ENCODE assay signal across 15 cellular contexts in genomic region chr14:50600849-50601248, GRCh38. TPM values are rescaled to one million over a fixed set of nuclear protein-coding genes. Genes with fewer than 3 reads are reported as not detected.
A peak's percentile ranks its signal among the peaks of the same experiment; 100 is the strongest.
DNase-seq lines count a peak whose midpoint lies in the region; ATAC-seq and TF ChIP-seq lines count a peak whose summit lies in the region.
"Had no signal": no experiment of that assay in that cellular context is flagged by ENCODE, and none has a peak within 500 bp of the region (broad histone marks: within the 10 kb centered on the region; RNA-seq: fewer than 3 reads in every experiment).

No MANE protein-coding gene starts in this region.

- H3K9me3 Mint-ChIP-seq in activated T-helper 1 cell treated with anti-CD3 and anti-CD28 coated beads, Interleukin-12 subunit alpha, Interleukin-12 subunit beta, Interleukin-2, Interleukin-4 antibody, amounts not matched to agents 30 ng/mL and 10 ng/mL and 1 ng/mL, durations not matched to agents 14 hours and 24 hours and 36 hours = no peaks in the 10 kb centered on the region
- H3K9me3 Mint-ChIP-seq: activated naive CD4-positive, alpha-beta T cell treated with anti-CD3 and anti-CD28 coated beads, Interleukin-2, amount 50 U/mL, for 72 hours; dendritic cell treated with granulocyte-macrophage colony-stimulating factor and Interleukin-4, amounts not matched to agents 40 ng/mL and 50 ng/mL, for 4 days had no signal

- no peaks in the 10 kb centered on the region for H3K9me3 ChIP-seq in cardiac muscle cell (ENCODE audit: low read depth)
- H3K9me3 ChIP-seq: gastrocnemius medialis, MG63, uterus had no signal

- DNase-seq in cardiac muscle cell (ENCODE audit: low read depth in 1 of 2, low spot score in 1 of 2) (peak; percentile 35 to 60), cardiac septum (ENCODE audit: low spot score) (no peak), choroid plexus epithelial cell (ENCODE audit: low read depth) (peak; percentile 68), left lobe of liver (ENCODE audit: low spot score) (peak; percentile 48), T-helper 1 cell (no peak), GOT3 (lab: John Stamatoyannopoulos, UW) (no peak)
- no peak for DNase-seq in stimulated activated CD4-positive, alpha-beta T cell treated with anti-CD3 and anti-CD28 coated beads, Interleukin-12 subunit alpha, Interleukin-12 subunit beta, amount 100 ng/mL, for 4 hours
- DNase-seq in activated T-helper 1 cell treated with anti-CD3 and anti-CD28 coated beads, Interleukin-12 subunit alpha, Interleukin-12 subunit beta, Interleukin-2, Interleukin-4 antibody, amounts not matched to agents 30 ng/mL and 10 ng/mL and 1 ng/mL, durations not matched to agents 14 hours and 24 hours and 36 hours (ENCODE audit: low spot score) = no peak
- DNase-seq: gastrocnemius medialis; MG63; RPMI8226; stimulated activated CD4-positive, alpha-beta T cell treated with anti-CD3 and anti-CD28 coated beads, Interleukin-15, amount 100 ng/mL, for 24 hours had no signal

- H3K27ac Mint-ChIP-seq in activated T-helper 1 cell treated with anti-CD3 and anti-CD28 coated beads, Interleukin-12 subunit alpha, Interleukin-12 subunit beta, Interleukin-2, Interleukin-4 antibody, amounts not matched to agents 30 ng/mL and 10 ng/mL and 1 ng/mL, durations not matched to agents 14 hours and 24 hours and 36 hours = no peak overlapping the region
- H3K27ac Mint-ChIP-seq: activated naive CD4-positive, alpha-beta T cell treated with anti-CD3 and anti-CD28 coated beads, Interleukin-2, amount 50 U/mL, for 72 hours; dendritic cell treated with granulocyte-macrophage colony-stimulating factor and Interleukin-4, amounts not matched to agents 40 ng/mL and 50 ng/mL, for 4 days had no signal

- H3K27me3 ChIP-seq in cardiac muscle cell = no peaks in the 10 kb centered on the region
- H3K27me3 ChIP-seq: gastrocnemius medialis, MG63, uterus had no signal

- H3K4me1 ChIP-seq in cardiac muscle cell (ENCODE audit: low read depth) = peaks cover 15% of the 10 kb centered on the region
- H3K4me1 ChIP-seq: gastrocnemius medialis, uterus had no signal

- H3K4me3 Mint-ChIP-seq in activated T-helper 1 cell treated with anti-CD3 and anti-CD28 coated beads, Interleukin-12 subunit alpha, Interleukin-12 subunit beta, Interleukin-2, Interleukin-4 antibody, amounts not matched to agents 30 ng/mL and 10 ng/mL and 1 ng/mL, durations not matched to agents 14 hours and 24 hours and 36 hours = no peak overlapping the region
- H3K4me3 Mint-ChIP-seq: dendritic cell treated with granulocyte-macrophage colony-stimulating factor and Interleukin-4, amounts not matched to agents 40 ng/mL and 50 ng/mL, for 4 days had no signal

- intact Hi-C loops in cardiac septum (cut with DNase I) = loop anchor here (5.0 kb wide), 1 partner anchor 176 kb away; no protein-coding TSS in a partner anchor
- intact Hi-C loops in activated T-helper 1 cell treated with anti-CD3 and anti-CD28 coated beads, Interleukin-12 subunit alpha, Interleukin-12 subunit beta, Interleukin-2, Interleukin-4 antibody, amounts not matched to agents 30 ng/mL and 10 ng/mL and 1 ng/mL, durations not matched to agents 14 hours and 24 hours and 36 hours (cut with micrococcal nuclease) = loop anchor here (1.0 kb wide), 2 partner anchors 177 to 259 kb away; no protein-coding TSS in a partner anchor

- peak; percentile 92 for ATAC-seq in left lobe of liver
- ATAC-seq: activated naive CD4-positive, alpha-beta T cell treated with anti-CD3 and anti-CD28 coated beads, Interleukin-2, amount 50 U/mL, for 72 hours had no signal

- no peak overlapping the region for H3K27ac ChIP-seq in cardiac muscle cell
- H3K27ac ChIP-seq: gastrocnemius medialis, uterus had no signal

- H3K4me1 Mint-ChIP-seq in activated T-helper 1 cell treated with anti-CD3 and anti-CD28 coated beads, Interleukin-12 subunit alpha, Interleukin-12 subunit beta, Interleukin-2, Interleukin-4 antibody, amounts not matched to agents 30 ng/mL and 10 ng/mL and 1 ng/mL, durations not matched to agents 14 hours and 24 hours and 36 hours (ENCODE audit: low read depth) = no peaks in the 10 kb centered on the region

- peaks cover 4% of the 10 kb centered on the region for H3K27me3 Mint-ChIP-seq in activated T-helper 1 cell treated with anti-CD3 and anti-CD28 coated beads, Interleukin-12 subunit alpha, Interleukin-12 subunit beta, Interleukin-2, Interleukin-4 antibody, amounts not matched to agents 30 ng/mL and 10 ng/mL and 1 ng/mL, durations not matched to agents 14 hours and 24 hours and 36 hours (ENCODE audit: insufficient read depth)
- H3K27me3 Mint-ChIP-seq: dendritic cell treated with granulocyte-macrophage colony-stimulating factor and Interleukin-4, amounts not matched to agents 40 ng/mL and 50 ng/mL, for 4 days had no signal

- no peak for TF ChIP-seq CTCF in cardiac muscle cell (IDR thresholded peaks at IDR 0.05; ENCODE audit: low read depth, low read length)
- TF ChIP-seq CTCF in choroid plexus epithelial cell (conservative IDR thresholded peaks at IDR 0.05; ENCODE audit: low read depth, low read length) = no peak

- no peaks in the 10 kb centered on the region for H3K36me3 ChIP-seq in cardiac muscle cell
- H3K36me3 ChIP-seq: gastrocnemius medialis, MG63, uterus had no signal

- no peak overlapping the region for H3K4me3 ChIP-seq in cardiac muscle cell
- peak overlapping the region; percentile 21 for H3K4me3 ChIP-seq in choroid plexus epithelial cell (ENCODE audit: low read depth, low read length)
- H3K4me3 ChIP-seq: gastrocnemius medialis, MG63, uterus had no signal

- H3K36me3 Mint-ChIP-seq in activated T-helper 1 cell treated with anti-CD3 and anti-CD28 coated beads, Interleukin-12 subunit alpha, Interleukin-12 subunit beta, Interleukin-2, Interleukin-4 antibody, amounts not matched to agents 30 ng/mL and 10 ng/mL and 1 ng/mL, durations not matched to agents 14 hours and 24 hours and 36 hours (ENCODE audit: low read depth) = no peaks in the 10 kb centered on the region
- H3K36me3 Mint-ChIP-seq: activated naive CD4-positive, alpha-beta T cell treated with anti-CD3 and anti-CD28 coated beads, Interleukin-2, amount 50 U/mL, for 72 hours had no signal

RNA-seq across cellular contexts. Expression of gene ATL1, which starts 40.9 kb away (rescaled TPM):
- total RNA-seq in cardiac muscle cell = 0.39 and 1.5 TPM in 2 replicates
- 1.0 and 3.3 TPM in 2 replicates for polyA plus RNA-seq in cardiac muscle cell
- 1.5 TPM for total RNA-seq in cardiac septum
- 0.48 TPM for total RNA-seq in left lobe of liver
- total RNA-seq in activated T-helper 1 cell treated with anti-CD3 and anti-CD28 coated beads, Interleukin-12 subunit alpha, Interleukin-12 subunit beta, Interleukin-2, Interleukin-4 antibody, amounts not matched to agents 30 ng/mL and 10 ng/mL and 1 ng/mL, durations not matched to agents 14 hours and 24 hours and 36 hours = 0.83 and 1.2 TPM in 2 replicates

Comparison
In these comparisons a context has a peak if more than half of its experiments do, and no peak if none do; other contexts are left out.
1. DNase-seq: peak in cardiac muscle cell (2 of 2), choroid plexus epithelial cell (single experiment) and left lobe of liver (single experiment); none in cardiac septum (single experiment), stimulated activated CD4-positive, alpha-beta T cell treated with anti-CD3 and anti-CD28 coated beads, Interleukin-12 subunit alpha, Interleukin-12 subunit beta, amount 100 ng/mL, for 4 hours (single experiment), activated T-helper 1 cell treated with anti-CD3 and anti-CD28 coated beads, Interleukin-12 subunit alpha, Interleukin-12 subunit beta, Interleukin-2, Interleukin-4 antibody, amounts not matched to agents 30 ng/mL and 10 ng/mL and 1 ng/mL, durations not matched to agents 14 hours and 24 hours and 36 hours (single experiment), T-helper 1 cell (0 of 5) and GOT3 (single experiment).